17 cellular contexts compared by ENCODE assay signal in the genomic region with DNA sequence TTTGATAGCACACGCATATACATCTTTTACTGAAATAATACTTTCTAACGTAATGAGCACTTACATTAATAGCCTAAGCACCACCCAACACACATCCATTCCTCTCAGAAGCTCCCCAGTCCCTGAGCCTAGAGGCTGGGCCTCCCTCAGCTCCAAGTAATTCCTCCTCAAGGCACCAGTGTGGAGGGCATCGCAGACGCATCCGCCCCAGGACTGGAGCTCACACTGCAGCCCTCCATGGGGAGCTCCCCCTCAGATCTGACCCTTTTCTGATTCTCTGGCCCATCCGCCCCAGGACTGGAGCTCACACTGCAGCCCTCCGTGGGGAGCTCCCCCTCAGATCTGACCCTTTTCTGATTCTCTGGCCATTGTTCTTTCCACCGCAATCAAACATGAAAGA.
A peak's percentile ranks its signal among the peaks of the same experiment; 100 is the strongest.
DNase-seq lines count a peak whose midpoint lies in the region; ATAC-seq and TF ChIP-seq lines count a peak whose summit lies in the region.
"Had no signal": no experiment of that assay in that cellular context is flagged by ENCODE, and none has a peak within 500 bp of the region (broad histone marks: within the 10 kb centered on the region; RNA-seq: fewer than 3 reads in every experiment).

No MANE protein-coding gene starts in this region.

- CTCF ChIA-PET in WTC11 (lab: Charles Lee), result interaction anchor here (1.1 to 1.2 kb wide), 2 partner anchors 13 to 174 kb away, joined by 3 to 4 read pairs; no protein-coding TSS in a partner anchor
- CTCF ChIA-PET in SK-N-SH (lab: Yijun Ruan, JAX), result interaction anchor here (1.0 kb wide), 1 partner anchor 174 kb away, joined by 3 read pairs; no protein-coding TSS in a partner anchor

- POLR2A ChIA-PET in WTC11 (lab: Charles Lee) (no interaction called here), SK-N-SH (lab: Yijun Ruan, JAX) (no interaction called here)

- intact Hi-C loops in upper lobe of right lung (cut with DNase I), result no loop called here
- intact Hi-C loops in lower leg skin (cut with DNase I; ENCODE audit: low total_unique reads), result no loop called here

- no peaks in the 10 kb centered on the region for H3K27me3 ChIP-seq in endodermal cell (ENCODE audit: control insufficient read depth, insufficient read depth, low read length, poor library complexity, severe bottlenecking)
- peaks cover 5% of the 10 kb centered on the region for H3K27me3 ChIP-seq in upper lobe of right lung
- no peaks in the 10 kb centered on the region for H3K27me3 ChIP-seq in WERI-Rb-1 (ENCODE audit: insufficient read depth, low read depth, severe bottlenecking)
- H3K27me3 ChIP-seq in SK-N-SH (ENCODE audit: insufficient read depth), result no peaks in the 10 kb centered on the region
- H3K27me3 ChIP-seq: BE2C had no signal

- H3F3A ChIP-seq in SK-N-SH (replicated peaks; ENCODE audit: insufficient read depth), result no peaks in the 10 kb centered on the region

- 0 out of 2 replicates have a peak, but pooled peaks have one; percentile 3 for ATAC-seq in WTC11
- ATAC-seq in upper lobe of right lung, result no peak
- ATAC-seq: A549, GM12878, HepG2 had no signal

- no peak for DNase-seq in WTC11 (ENCODE audit: low spot score)
- DNase-seq in endodermal cell, result peak; percentile 30
- DNase-seq in mesenteric fat pad (ENCODE audit: low spot score), result peak; percentile 71
- DNase-seq in upper lobe of right lung, result peak; percentile 31
- no peak for DNase-seq in NCI-H1436 (lab: John Stamatoyannopoulos, UW)
- DNase-seq in WERI-Rb-1, result no peak
- no peak for DNase-seq in lower leg skin (ENCODE audit: low spot score in 2 of 2)
- DNase-seq in SK-N-SH, result no peak
- DNase-seq: BE2C; CD4-positive, alpha-beta memory T cell; DMS79 had no signal

- no peaks in the 10 kb centered on the region for H3K9me2 ChIP-seq in SK-N-SH

- no peak for TF ChIP-seq EP300 in SK-N-SH (IDR thresholded peaks at IDR 0.05; ENCODE audit: borderline replicate concordance in 1 of 2, low read depth in 1 of 2, low read length in 1 of 2)

- H3K27ac ChIP-seq in endodermal cell (ENCODE audit: low read depth, low read length) (no peak overlapping the region), upper lobe of right lung (no peak overlapping the region), WERI-Rb-1 (no peak overlapping the region), SK-N-SH (ENCODE audit: low read depth in 2 of 2, low read length in 1 of 2) (no peak overlapping the region)
- H3K27ac ChIP-seq: A549, C4-2B, GM23248 had no signal

- H3K4me1 Mint-ChIP-seq in WTC11 (peaks cover 64% of the 10 kb centered on the region), endodermal cell (peaks cover 13% of the 10 kb centered on the region)

- no peak overlapping the region for H3K27ac Mint-ChIP-seq in WTC11
- no peak overlapping the region for H3K27ac Mint-ChIP-seq in endodermal cell
- H3K27ac Mint-ChIP-seq: CD4-positive, alpha-beta memory T cell had no signal

- no peak overlapping the region for H2AFZ ChIP-seq in SK-N-SH (ENCODE audit: low read depth)
- H2AFZ ChIP-seq: GM23248 had no signal

- H3K36me3 Mint-ChIP-seq in WTC11 (no peaks in the 10 kb centered on the region), endodermal cell (ENCODE audit: low read depth) (no peaks in the 10 kb centered on the region)
- H3K36me3 Mint-ChIP-seq: CD4-positive, alpha-beta memory T cell had no signal

- H3K4me3 Mint-ChIP-seq in WTC11 (no peak overlapping the region), endodermal cell (no peak overlapping the region)
- H3K4me3 Mint-ChIP-seq: CD4-positive, alpha-beta memory T cell had no signal

- H3K9me3 Mint-ChIP-seq in WTC11 (peaks cover 9% of the 10 kb centered on the region), endodermal cell (peaks cover 2% of the 10 kb centered on the region)

- no peaks in the 10 kb centered on the region for H3K79me2 ChIP-seq in SK-N-SH (ENCODE audit: insufficient read depth)

- no peaks in the 10 kb centered on the region for H4K20me1 ChIP-seq in SK-N-SH (ENCODE audit: insufficient read depth)

- WGBS in endodermal cell (ENCODE audit: insufficient coverage in 1 of 2, insufficient read length in 1 of 2), 2 experiments, result 87 to 99% methylated on average over 5 to 8 of the region's 8 CpGs
- 84 to 91% methylated on average over 8 of the region's 8 CpGs for WGBS in lower leg skin, 2 donors
- WGBS in SK-N-SH (ENCODE audit: low lambda C conversion rate), result 45% methylated on average over 8 of the region's 8 CpGs

- no peak overlapping the region for H3K4me2 ChIP-seq in SK-N-SH
- H3K4me2 ChIP-seq: A549 had no signal

- H3K4me3 ChIP-seq in endodermal cell (ENCODE audit: low read length), result no peak overlapping the region
- H3K4me3 ChIP-seq in upper lobe of right lung, result no peak overlapping the region
- no peak overlapping the region for H3K4me3 ChIP-seq in WERI-Rb-1 (ENCODE audit: low read depth, low read length)
- no peak overlapping the region for H3K4me3 ChIP-seq in lower leg skin (ENCODE audit: low read depth, poor library complexity, severe bottlenecking)
- H3K4me3 ChIP-seq in SK-N-SH (ENCODE audit: low read depth in 2 of 2, low read length in 1 of 2), result no peak overlapping the region
- H3K4me3 ChIP-seq: A549, GM12878, GM23248, HAP-1 had no signal

- no peaks in the 10 kb centered on the region for H3K36me3 ChIP-seq in endodermal cell (ENCODE audit: control insufficient read depth, insufficient read depth, low read length)
- no peaks in the 10 kb centered on the region for H3K36me3 ChIP-seq in upper lobe of right lung
- H3K36me3 ChIP-seq in WERI-Rb-1, result no peaks in the 10 kb centered on the region
- H3K36me3 ChIP-seq in SK-N-SH (replicated peaks in 1 of 2; ENCODE audit: control insufficient read depth in 1 of 2, insufficient read depth in 2 of 2, low read length in 1 of 2), result no peaks in the 10 kb centered on the region
- H3K36me3 ChIP-seq: BE2C, HAP-1 had no signal

- no peak for TF ChIP-seq RAD21 in SK-N-SH (IDR thresholded peaks at IDR 0.05; ENCODE audit: low read length)

- TF ChIP-seq POLR2A in lower leg skin (IDR thresholded peaks at IDR 0.05), result no peak

- peaks cover 25% of the 10 kb centered on the region for H3K27me3 Mint-ChIP-seq in WTC11 (ENCODE audit: low read depth)
- peaks cover 2% of the 10 kb centered on the region for H3K27me3 Mint-ChIP-seq in endodermal cell (ENCODE audit: insufficient read depth)

- no peak overlapping the region for H3K9ac ChIP-seq in endodermal cell (ENCODE audit: extremely low read depth, low read length, poor library complexity, severe bottlenecking)
- no peak overlapping the region for H3K9ac ChIP-seq in SK-N-SH
- H3K9ac ChIP-seq: GM23248 had no signal

- H3K4me1 ChIP-seq in endodermal cell (ENCODE audit: control insufficient read depth, insufficient read depth, low read length) (no peaks in the 10 kb centered on the region), upper lobe of right lung (no peaks in the 10 kb centered on the region), SK-N-SH (ENCODE audit: control insufficient read depth in 1 of 2, insufficient read depth in 2 of 2, low read depth in 1 of 2, low read length in 1 of 2) (peaks cover 0 to 4% of the 10 kb centered on the region in 2 experiments; a peak in 2 of 4 replicates)
- H3K4me1 ChIP-seq: A549, BE2C, HAP-1 had no signal

- no peak for TF ChIP-seq CTCF in WTC11 (IDR thresholded peaks at IDR 0.05)
- TF ChIP-seq CTCF in endodermal cell (conservative IDR thresholded peaks at IDR 0.05), result no peak
- no peak for TF ChIP-seq CTCF in upper lobe of right lung (IDR thresholded peaks at IDR 0.05)
- TF ChIP-seq CTCF in WERI-Rb-1 (IDR thresholded peaks at IDR 0.05; ENCODE audit: low read depth, low read length), result no peak
- no peak for TF ChIP-seq CTCF in lower leg skin (IDR thresholded peaks at IDR 0.05)
- no peak for TF ChIP-seq CTCF in SK-N-SH (IDR thresholded peaks at IDR 0.05)

- H3K9me3 ChIP-seq in endodermal cell (ENCODE audit: control insufficient read depth, low read length) (no peaks in the 10 kb centered on the region), upper lobe of right lung (no peaks in the 10 kb centered on the region), WERI-Rb-1 (ENCODE audit: severe bottlenecking) (no peaks in the 10 kb centered on the region), SK-N-SH (no peaks in the 10 kb centered on the region)
- H3K9me3 ChIP-seq: A549, BE2C, HAP-1 had no signal

TF ChIP-seq in WTC11, 78 proteins besides CTCF, POLR2A, EP300 and RAD21 (continues in another document):
- TF ChIP-seq GRHL2 (CRISPR knock-in tag; IDR thresholded peaks at IDR 0.05; ENCODE audit: insufficient replicate concordance, severe bottlenecking) (no peak), EMX1 (CRISPR knock-in tag; IDR thresholded peaks at IDR 0.05) (no peak), RELA (CRISPR knock-in tag; IDR thresholded peaks at IDR 0.05; ENCODE audit: borderline replicate concordance) (no peak), SOX15 (CRISPR knock-in tag; IDR thresholded peaks at IDR 0.05) (no peak), NR2C2 (CRISPR knock-in tag; IDR thresholded peaks at IDR 0.05) (no peak), E2F5 (CRISPR knock-in tag; IDR thresholded peaks at IDR 0.05) (no peak)

TF ChIP-seq in SK-N-SH, 30 proteins besides CTCF, POLR2A, EP300 and RAD21 (continues in another document):
- TF ChIP-seq FOXJ3 (CRISPR knock-in tag; IDR thresholded peaks at IDR 0.05) (no peak), CHD2 (IDR thresholded peaks at IDR 0.05; ENCODE audit: low read length, partially characterized antibody) (no peak), MEF2A (IDR thresholded peaks at IDR 0.05; ENCODE audit: borderline replicate concordance, low read depth) (no peak), GABPA (IDR thresholded peaks at IDR 0.05; ENCODE audit: low read depth) (no peak), GATA2 (CRISPR knock-in tag; IDR thresholded peaks at IDR 0.05) (no peak), TEAD4 (IDR thresholded peaks at IDR 0.05; ENCODE audit: borderline replicate concordance, insufficient read depth) (no peak), TAF1 (IDR thresholded peaks at IDR 0.05; ENCODE audit: borderline replicate concordance, low read depth, low read length) (no peak), TCF12 (IDR thresholded peaks at IDR 0.05) (no peak), NFIC (IDR thresholded peaks at IDR 0.05; ENCODE audit: borderline replicate concordance) (no peak)
- TF ChIP-seq, protein P1, sequence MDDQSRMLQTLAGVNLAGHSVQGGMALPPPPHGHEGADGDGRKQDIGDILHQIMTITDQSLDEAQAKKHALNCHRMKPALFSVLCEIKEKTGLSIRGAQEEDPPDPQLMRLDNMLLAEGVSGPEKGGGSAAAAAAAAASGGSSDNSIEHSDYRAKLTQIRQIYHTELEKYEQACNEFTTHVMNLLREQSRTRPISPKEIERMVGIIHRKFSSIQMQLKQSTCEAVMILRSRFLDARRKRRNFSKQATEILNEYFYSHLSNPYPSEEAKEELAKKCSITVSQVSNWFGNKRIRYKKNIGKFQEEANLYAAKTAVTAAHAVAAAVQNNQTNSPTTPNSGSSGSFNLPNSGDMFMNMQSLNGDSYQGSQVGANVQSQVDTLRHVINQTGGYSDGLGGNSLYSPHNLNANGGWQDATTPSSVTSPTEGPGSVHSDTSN (IDR thresholded peaks at IDR 0.05), result no peak

Comparison
In these comparisons a context has a peak if more than half of its experiments do, and no peak if none do; other contexts are left out.
1. DNase-seq: peak in endodermal cell (single experiment), mesenteric fat pad (single experiment) and upper lobe of right lung (single experiment); none in WTC11 (single experiment), NCI-H1436 (single experiment), WERI-Rb-1 (single experiment), lower leg skin (0 of 2) and SK-N-SH (single experiment).